Comparison of ENCODE assay signal across 8 cellular contexts in genomic region chr10:87863102-87863943, GRCh38. TPM values are rescaled to one million over a fixed set of nuclear protein-coding genes. Genes with fewer than 3 reads are reported as not detected.
DNase-seq lines count a peak whose midpoint lies in the region; ATAC-seq, FAIRE-seq and TF ChIP-seq lines count a peak whose summit lies in the region.

Gene KLLN (minus strand): TSS chr10:87863533. CDS start chr10:87862487, 1,046 bp downstream.
Gene PTEN (plus strand): TSS chr10:87863625. CDS start chr10:87864470, 845 bp downstream.

- intact Hi-C loops in uterus (cut with DNase I; ENCODE audit: low total_unique reads), result no loop called here

- H3K27me3 ChIP-seq in astrocyte (ENCODE audit: insufficient read depth, low read length) (no peaks in the 10 kb centered on the region), rectal smooth muscle tissue (ENCODE audit: control insufficient read depth, insufficient read depth, low read length) (no peaks in the 10 kb centered on the region), uterus (no peaks in the 10 kb centered on the region)

- peaks cover 41% of the 10 kb centered on the region for H4K20me1 ChIP-seq in astrocyte (ENCODE audit: insufficient read depth, low read length)

- H3K9ac ChIP-seq in astrocyte (ENCODE audit: low read length) (peak within 1 kb of the TSS; percentile 94), rectal smooth muscle tissue (ENCODE audit: low read length) (peak within 1 kb of the TSS; percentile 35)

- H3K36me3 ChIP-seq in astrocyte (ENCODE audit: insufficient read depth, low read length) (no peaks in the 10 kb centered on the region), rectal smooth muscle tissue (ENCODE audit: control insufficient read depth, insufficient read depth, low read length) (no peaks in the 10 kb centered on the region), uterus (no peaks in the 10 kb centered on the region)

- ATAC-seq in HG02763 (IDR thresholded peaks at IDR 0.05; ENCODE audit: unreplicated experiment), result peak; percentile 34

- peak within 1 kb of the TSS; percentile 95 for H3K4me3 ChIP-seq in GM12875 (ENCODE audit: low read depth, low read length)
- peak within 1 kb of the TSS; percentile 99 for H3K4me3 ChIP-seq in astrocyte (ENCODE audit: insufficient read depth, low read depth, low read length)
- peak within 1 kb of the TSS; percentile 79 for H3K4me3 ChIP-seq in rectal smooth muscle tissue (ENCODE audit: low read length)
- peak within 1 kb of the TSS; percentile 81 to 96 for H3K4me3 ChIP-seq in uterus

- peak within 1 kb of the TSS; percentile 98 for H2AFZ ChIP-seq in astrocyte (ENCODE audit: low read depth, low read length)

- DNase-seq in NCI-H187 (lab: John Stamatoyannopoulos, UW) (peak; percentile 63 to 70), T-helper 9 cell (peak; percentile 72), astrocyte (ENCODE audit: low read depth) (peak; percentile 91), hepatic stellate cell (ENCODE audit: low spot score) (peak; percentile 90), uterus (peak; percentile 87 to 91)

- TF ChIP-seq CTCF in GM12875 (IDR thresholded peaks at IDR 0.05; ENCODE audit: borderline replicate concordance, insufficient read depth, low read depth, low read length), result no peak
- TF ChIP-seq CTCF in astrocyte (IDR thresholded peaks at IDR 0.05; ENCODE audit: insufficient read depth, low read depth, low read length), result no peak
- TF ChIP-seq CTCF in uterus (IDR thresholded peaks at IDR 0.05), result peak in 1 of 4 experiments; percentile 22

- H3K4me1 Mint-ChIP-seq in astrocyte (ENCODE audit: low read depth, unreplicated experiment), result peaks cover 11% of the 10 kb centered on the region

- H3K4me3 Mint-ChIP-seq in astrocyte (ENCODE audit: unreplicated experiment), result peak within 1 kb of the TSS; percentile 99

- no peaks in the 10 kb centered on the region for H3K27me3 Mint-ChIP-seq in astrocyte (ENCODE audit: low read depth, unreplicated experiment)

- peaks cover 9% of the 10 kb centered on the region for H3K4me1 ChIP-seq in astrocyte (ENCODE audit: insufficient read depth, low read length)
- H3K4me1 ChIP-seq in rectal smooth muscle tissue (ENCODE audit: control insufficient read depth, insufficient read depth, low read length), result no peaks in the 10 kb centered on the region
- no peaks in the 10 kb centered on the region for H3K4me1 ChIP-seq in uterus

- peak; percentile 77 to 91 for TF ChIP-seq POLR2A in uterus (IDR thresholded peaks at IDR 0.05)

- no peaks in the 10 kb centered on the region for H3K36me3 Mint-ChIP-seq in astrocyte (ENCODE audit: low read depth, unreplicated experiment)

- H3K9me3 Mint-ChIP-seq in astrocyte (ENCODE audit: unreplicated experiment), result no peaks in the 10 kb centered on the region

- peak within 1 kb of the TSS; percentile 100 for H3K4me2 ChIP-seq in astrocyte (ENCODE audit: low read length)

- FAIRE-seq in astrocyte (lab: Jason Lieb, UNC), result no peak

- H3K27ac Mint-ChIP-seq in astrocyte (ENCODE audit: unreplicated experiment), result peak within 1 kb of the TSS; percentile 99

- H3K27ac ChIP-seq in astrocyte (ENCODE audit: low read depth, low read length) (peak within 1 kb of the TSS; percentile 77), rectal smooth muscle tissue (ENCODE audit: low read depth, low read length) (peak within 1 kb of the TSS; percentile 90), uterus (peak within 1 kb of the TSS; percentile 98 to 100)

- peaks cover 45% of the 10 kb centered on the region for H3K79me2 ChIP-seq in astrocyte (ENCODE audit: insufficient read depth, low read length)

- H3K9me3 ChIP-seq in astrocyte (ENCODE audit: insufficient read depth, low read depth, low read length) (no peaks in the 10 kb centered on the region), uterus (no peaks in the 10 kb centered on the region)

RNA-seq across cellular contexts. Expression of gene KLLN, which starts in this region (rescaled TPM):
- total RNA-seq in astrocyte, result 1.4 and 1.5 TPM in 2 replicates
- total RNA-seq in uterus, result 1 to 10 TPM in 1 of 4 donors, under 1 TPM in 1, not detected in 2; 0.62 to 1.3 TPM

RNA-seq across cellular contexts. Expression of gene PTEN, which starts in this region (rescaled TPM):
- total RNA-seq in astrocyte (90.3 and 99.2 TPM in 2 replicates), uterus (100 to 1,000 TPM in 3 of 4 donors, 10 to 100 TPM in 1; 40.0 to 317 (median 189) TPM)

Comparison
In these comparisons a context has a peak if more than half of its experiments do, and no peak if none do; other contexts are left out.
1. Peak in every context shown above with its lines: DNase-seq, ATAC-seq, H3K4me3 ChIP-seq and H3K27ac ChIP-seq.